ENCODE assay signal across 22 cellular contexts in genomic region chr5:80852331-80853245, GRCh38.
"Had no signal": no experiment of that assay in that cellular context is flagged by ENCODE, and none has a peak within 500 bp of the region (broad histone marks: within the 10 kb centered on the region; RNA-seq: fewer than 3 reads in every experiment).

No MANE protein-coding gene starts in this region.

- H3K27ac ChIP-seq: gastrocnemius medialis, heart left ventricle, right atrium auricular region, suprapubic skin, transverse colon had no signal

- H3K9me3 ChIP-seq: gastrocnemius medialis, suprapubic skin had no signal

- H3K4me3 Mint-ChIP-seq: activated CD8-positive, alpha-beta memory T cell treated with anti-CD3 and anti-CD28 coated beads, Interleukin-2, amount 10 ng/mL, durations not matched to agents 7 days and 5 days; activated T-helper 17 cell treated with anti-CD3 and anti-CD28 coated beads, Interleukin-2, amount 50 U/mL, for 72 hours; immature natural killer cell; neural crest cell; stimulated activated naive CD8-positive, alpha-beta T cell treated with anti-CD3 and anti-CD28 coated beads, Interleukin-15, amount 100 ng/mL, for 72 hours had no signal

- H3K36me3 ChIP-seq: right atrium auricular region had no signal

- ATAC-seq: activated CD4-positive, CD25-positive, alpha-beta regulatory T cell treated with anti-CD3 and anti-CD28 coated beads, Interleukin-2, amount 50 U/mL, for 24 hours; activated CD8-positive, alpha-beta memory T cell treated with anti-CD3 and anti-CD28 coated beads, Interleukin-2, amount 10 ng/mL, durations not matched to agents 7 days and 5 days; activated T-helper 17 cell treated with anti-CD3 and anti-CD28 coated beads, Interleukin-2, amount 50 U/mL, for 72 hours; gastrocnemius medialis; heart left ventricle; mucosa of descending colon; SK-N-SH treated with all-trans-retinoic acid at 6 μM for 48 hours; stimulated activated naive CD8-positive, alpha-beta T cell treated with anti-CD3 and anti-CD28 coated beads, Interleukin-15, amount 100 ng/mL, for 72 hours had no signal

- H3K4me1 ChIP-seq: gastrocnemius medialis, heart left ventricle, right atrium auricular region, suprapubic skin, transverse colon had no signal

- DNase-seq: activated CD4-positive, alpha-beta T cell treated with anti-CD3 and anti-CD28 coated beads, Interleukin-2, amount 50 U/mL, for 1 hour; activated CD8-positive, alpha-beta memory T cell treated with anti-CD3 and anti-CD28 coated beads, Interleukin-2, amount 10 ng/mL, durations not matched to agents 7 days and 5 days; activated naive CD4-positive, alpha-beta T cell treated with Interleukin-2 at 50 U/mL for 16 hours; dermis blood vessel endothelial cell; effector memory CD4-positive, alpha-beta T cell; gastrocnemius medialis; heart left ventricle; immature natural killer cell; mesenchymal stem cell; mucosa of descending colon; naive B cell; stimulated activated CD4-positive, alpha-beta T cell treated with anti-CD3 and anti-CD28 coated beads, Interleukin-2, amount 100 ng/mL, for 48 hours; stimulated activated naive CD8-positive, alpha-beta T cell treated with anti-CD3 and anti-CD28 coated beads, Interleukin-15, amount 100 ng/mL, for 72 hours; T-helper 1 cell; transverse colon had no signal

- H3K27ac Mint-ChIP-seq: activated CD8-positive, alpha-beta memory T cell treated with anti-CD3 and anti-CD28 coated beads, Interleukin-2, amount 10 ng/mL, durations not matched to agents 7 days and 5 days; activated T-helper 17 cell treated with anti-CD3 and anti-CD28 coated beads, Interleukin-2, amount 50 U/mL, for 72 hours; progenitor cell of endocrine pancreas; stimulated activated naive CD8-positive, alpha-beta T cell treated with anti-CD3 and anti-CD28 coated beads, Interleukin-15, amount 100 ng/mL, for 72 hours had no signal

- H3K4me3 ChIP-seq: gastrocnemius medialis, heart left ventricle, mucosa of descending colon, right atrium auricular region, suprapubic skin, transverse colon had no signal

- H3K27me3 ChIP-seq: gastrocnemius medialis, heart left ventricle, right atrium auricular region, suprapubic skin, transverse colon had no signal

- H3K4me1 Mint-ChIP-seq: naive B cell, neural crest cell had no signal

- H3K27me3 Mint-ChIP-seq: activated CD8-positive, alpha-beta memory T cell treated with anti-CD3 and anti-CD28 coated beads, Interleukin-2, amount 10 ng/mL, durations not matched to agents 7 days and 5 days; activated T-helper 17 cell treated with anti-CD3 and anti-CD28 coated beads, Interleukin-2, amount 50 U/mL, for 72 hours; naive B cell; progenitor cell of endocrine pancreas; stimulated activated naive CD8-positive, alpha-beta T cell treated with anti-CD3 and anti-CD28 coated beads, Interleukin-15, amount 100 ng/mL, for 72 hours had no signal
